Comparison of ENCODE assay signal across 22 cellular contexts in the genomic region with DNA sequence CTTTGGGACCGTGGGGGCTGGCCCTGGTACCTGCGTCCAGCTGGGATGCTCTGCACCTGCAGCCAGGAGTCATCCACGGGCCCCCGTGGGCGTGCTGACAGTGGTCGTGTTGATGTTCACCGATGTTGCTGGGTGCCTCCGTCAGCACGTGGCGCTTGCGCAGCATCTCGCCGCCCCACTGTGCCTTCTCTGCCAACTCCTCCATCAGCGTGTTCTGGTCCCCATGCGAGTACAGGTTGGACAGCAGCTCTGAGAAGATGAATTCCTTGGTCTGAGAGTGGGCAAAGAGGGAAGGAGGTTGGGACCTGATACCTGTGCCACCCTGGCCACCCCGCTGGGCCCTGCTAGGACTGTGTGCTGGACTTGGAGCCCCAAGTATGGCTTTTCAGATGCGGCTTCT.
"Had no signal": no experiment of that assay in that cellular context is flagged by ENCODE, and none has a peak within 500 bp of the region (broad histone marks: within the 10 kb centered on the region; RNA-seq: fewer than 3 reads in every experiment).

No MANE protein-coding gene starts in this region.

- H3K27me3 Mint-ChIP-seq: activated CD4-positive, alpha-beta memory T cell treated with anti-CD3 and anti-CD28 coated beads, Interleukin-2, amount 10 ng/mL, durations not matched to agents 7 days and 5 days; activated T-cell treated with anti-CD3 and anti-CD28 coated beads, Interleukin-2, amount 50 U/mL, for 24 hours; natural killer cell treated with Interleukin-12 subunit alpha and Interleukin-12 subunit beta and Interleukin-15 and Interleukin-18, amount 100 ng/mL, for 72 hours; stimulated activated naive B cell treated with anti-CD40 and anti-IgM and Interleukin-4, amounts not matched to agents 10 μg/mL and 1 μg/mL and 100 μg/mL, for 72 hours had no signal

- H3K27ac Mint-ChIP-seq: activated CD4-positive, alpha-beta memory T cell treated with anti-CD3 and anti-CD28 coated beads, Interleukin-2, amount 10 ng/mL, durations not matched to agents 7 days and 5 days; activated naive CD4-positive, alpha-beta T cell treated with anti-CD3 and anti-CD28 coated beads, Interleukin-2, amount 50 U/mL, for 72 hours; activated T-cell treated with anti-CD3 and anti-CD28 coated beads, Interleukin-2, amount 50 U/mL, for 24 hours; dendritic cell treated with granulocyte-macrophage colony-stimulating factor and Interleukin-4, amounts not matched to agents 40 ng/mL and 50 ng/mL, for 4 days; natural killer cell treated with Interleukin-12 subunit alpha and Interleukin-12 subunit beta and Interleukin-15 and Interleukin-18, amount 100 ng/mL, for 72 hours; stimulated activated naive B cell treated with anti-CD40 and anti-IgM and Interleukin-4, amounts not matched to agents 10 μg/mL and 1 μg/mL and 100 μg/mL, for 72 hours; WTC11 had no signal

- H3K4me3 Mint-ChIP-seq: activated CD4-positive, alpha-beta memory T cell treated with anti-CD3 and anti-CD28 coated beads, Interleukin-2, amount 10 ng/mL, durations not matched to agents 7 days and 5 days; activated T-cell treated with anti-CD3 and anti-CD28 coated beads, Interleukin-2, amount 50 U/mL, for 24 hours; dendritic cell treated with granulocyte-macrophage colony-stimulating factor and Interleukin-4, amounts not matched to agents 40 ng/mL and 50 ng/mL, for 4 days; stimulated activated naive B cell treated with anti-CD40 and anti-IgM and Interleukin-4, amounts not matched to agents 10 μg/mL and 1 μg/mL and 100 μg/mL, for 72 hours had no signal

- H3K27me3 ChIP-seq: tibial nerve had no signal

- DNase-seq: activated CD4-positive, alpha-beta memory T cell treated with anti-CD3 and anti-CD28 coated beads, Interleukin-2, amount 10 ng/mL, durations not matched to agents 7 days and 5 days; activated CD4-positive, alpha-beta T cell treated with anti-CD3 and anti-CD28 coated beads for 4 hours; activated effector memory CD4-positive, alpha-beta T cell treated with Interleukin-2 at 50 U/mL for 16 hours; activated T-cell treated with anti-CD3 and anti-CD28 coated beads, Interleukin-2, amount 50 U/mL, for 24 hours; effector memory CD4-positive, alpha-beta T cell; left ventricle myocardium superior; mesendoderm; nucleus accumbens; stimulated activated CD4-positive, alpha-beta T cell treated with anti-CD3 and anti-CD28 coated beads, Interleukin-15, amount 100 ng/mL, for 24 hours; stimulated activated CD4-positive, alpha-beta T cell treated with anti-CD3 and anti-CD28 coated beads, Interleukin-4, amount 100 ng/mL, for 1 hour; stimulated activated naive B cell treated with anti-CD40 and anti-IgM and Interleukin-4, amounts not matched to agents 10 μg/mL and 1 μg/mL and 100 μg/mL, for 72 hours; SW 1271 had no signal

- H3K4me3 ChIP-seq: prostate gland, tibial nerve had no signal

- H3K36me3 ChIP-seq: prostate gland, tibial nerve had no signal

- FAIRE-seq: frontal cortex, keratinocyte had no signal

- H3K36me3 Mint-ChIP-seq: activated naive CD4-positive, alpha-beta T cell treated with anti-CD3 and anti-CD28 coated beads, Interleukin-2, amount 50 U/mL, for 72 hours; brain; natural killer cell treated with Interleukin-12 subunit alpha and Interleukin-12 subunit beta and Interleukin-15 and Interleukin-18, amount 100 ng/mL, for 72 hours; stimulated activated naive B cell treated with anti-CD40 and anti-IgM and Interleukin-4, amounts not matched to agents 10 μg/mL and 1 μg/mL and 100 μg/mL, for 72 hours; WTC11 had no signal

- H3K9me3 Mint-ChIP-seq: activated CD4-positive, alpha-beta memory T cell treated with anti-CD3 and anti-CD28 coated beads, Interleukin-2, amount 10 ng/mL, durations not matched to agents 7 days and 5 days; activated naive CD4-positive, alpha-beta T cell treated with anti-CD3 and anti-CD28 coated beads, Interleukin-2, amount 50 U/mL, for 72 hours; activated T-cell treated with anti-CD3 and anti-CD28 coated beads, Interleukin-2, amount 50 U/mL, for 24 hours; brain; dendritic cell treated with granulocyte-macrophage colony-stimulating factor and Interleukin-4, amounts not matched to agents 40 ng/mL and 50 ng/mL, for 4 days; natural killer cell treated with Interleukin-12 subunit alpha and Interleukin-12 subunit beta and Interleukin-15 and Interleukin-18, amount 100 ng/mL, for 72 hours; stimulated activated naive B cell treated with anti-CD40 and anti-IgM and Interleukin-4, amounts not matched to agents 10 μg/mL and 1 μg/mL and 100 μg/mL, for 72 hours; WTC11 had no signal

- ATAC-seq: natural killer cell treated with Interleukin-12 subunit alpha and Interleukin-12 subunit beta and Interleukin-15 and Interleukin-18, amount 100 ng/mL, for 72 hours; stimulated activated naive B cell treated with anti-CD40 and anti-IgM and Interleukin-4, amounts not matched to agents 10 μg/mL and 1 μg/mL and 100 μg/mL, for 72 hours; WTC11 had no signal

- H3K9me3 ChIP-seq: prostate gland, tibial nerve had no signal

- H3K4me1 ChIP-seq: prostate gland had no signal

- H3K27ac ChIP-seq: epithelial cell of prostate, prostate gland had no signal
